17 cellular contexts compared by ENCODE assay signal in the genomic region with DNA sequence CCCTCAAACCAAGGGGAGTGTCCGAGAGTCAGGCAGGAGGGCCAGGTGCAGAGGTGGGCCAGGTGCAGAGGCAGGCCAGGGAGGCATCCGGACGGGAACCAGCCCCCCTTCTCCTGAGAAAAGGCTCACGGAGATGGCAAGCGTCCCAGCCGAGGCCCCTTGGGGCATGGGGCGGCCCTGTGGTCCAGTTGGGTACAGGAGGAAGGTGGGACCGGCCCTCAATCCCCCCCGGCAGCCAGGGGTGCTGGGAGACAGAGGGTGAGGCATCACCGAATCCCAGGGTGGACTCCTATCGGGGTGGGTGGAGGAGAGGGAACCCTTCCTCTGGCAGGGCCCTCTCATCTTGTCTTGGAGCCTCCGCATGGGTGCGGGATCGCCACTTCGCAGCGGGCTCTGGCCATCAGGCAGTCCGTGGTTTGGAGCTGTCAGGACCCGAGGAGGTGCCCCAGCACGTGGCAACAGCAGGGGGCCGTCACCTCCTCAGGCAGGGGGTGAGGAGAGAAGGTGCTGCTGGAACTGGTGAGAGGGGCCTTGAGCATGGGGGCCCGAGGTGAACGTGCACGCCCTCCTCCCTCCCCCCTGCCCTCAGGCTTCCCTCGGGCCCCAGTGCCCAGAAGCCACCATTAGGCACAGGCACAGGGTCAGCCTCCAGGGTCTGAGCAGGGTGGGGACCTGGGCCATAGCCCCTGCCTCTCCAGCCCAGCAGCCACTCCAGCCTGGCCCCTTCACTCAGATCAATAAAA.
"Had no signal": no experiment of that assay in that cellular context is flagged by ENCODE, and none has a peak within 500 bp of the region (broad histone marks: within the 10 kb centered on the region; RNA-seq: fewer than 3 reads in every experiment).

No MANE protein-coding gene starts in this region.

- DNase-seq: activated CD4-positive, alpha-beta memory T cell treated with anti-CD3 and anti-CD28 coated beads for 36 hours; activated naive CD4-positive, alpha-beta T cell; activated naive CD8-positive, alpha-beta T cell treated with anti-CD3 and anti-CD28 coated beads, Interleukin-2, amount 10 ng/mL, durations not matched to agents 7 days and 5 days; activated T-cell treated with anti-CD3 and anti-CD28 coated beads for 4 hours; amygdala; caudate nucleus; colonic mucosa; foreskin fibroblast; mammary epithelial cell; small intestine; stimulated activated CD4-positive, alpha-beta T cell treated with anti-CD3 and anti-CD28 coated beads, Interleukin-15, amount 100 ng/mL, for 24 hours; stimulated activated CD4-positive, alpha-beta T cell treated with anti-CD3 and anti-CD28 coated beads, Interleukin-2, amount 100 ng/mL, for 48 hours; stomach; testis; WERI-Rb-1 had no signal

- H3K36me3 ChIP-seq: colonic mucosa, right atrium auricular region, stomach, WERI-Rb-1 had no signal

- H3K27me3 ChIP-seq: colonic mucosa, right atrium auricular region, testis had no signal

- H3K4me3 ChIP-seq: colonic mucosa, right atrium auricular region, stomach, testis had no signal

- H3K27ac ChIP-seq: colonic mucosa, epithelial cell of prostate, right atrium auricular region, stomach, testis, WERI-Rb-1 had no signal

- H3K9me3 ChIP-seq: colonic mucosa, right atrium auricular region, stomach, testis had no signal
